In genomic region chr2:64696631-64697030, GRCh38 we compare ENCODE assay signal across 19 cellular contexts. TPM values are rescaled to one million over a fixed set of nuclear protein-coding genes. Genes with fewer than 3 reads are reported as not detected.
A peak's percentile ranks its signal among the peaks of the same experiment; 100 is the strongest.
DNase-seq lines count a peak whose midpoint lies in the region; ATAC-seq, FAIRE-seq and TF ChIP-seq lines count a peak whose summit lies in the region.
"Had no signal": no experiment of that assay in that cellular context is flagged by ENCODE, and none has a peak within 500 bp of the region (broad histone marks: within the 10 kb centered on the region; RNA-seq: fewer than 3 reads in every experiment).

No MANE protein-coding gene starts in this region.

- peak; percentile 99 for FAIRE-seq in G401.6 (lab: Jason Lieb, UNC)
- FAIRE-seq: A549 had no signal

- no peak overlapping the region for H3K4me3 ChIP-seq in osteoblast (ENCODE audit: insufficient read depth, low read length)
- H3K4me3 ChIP-seq: A549 had no signal

- no peak overlapping the region for H3K27ac ChIP-seq in osteoblast (ENCODE audit: low read depth, low read length)
- H3K27ac ChIP-seq: A549 had no signal

- peaks cover 3% of the 10 kb centered on the region for H3K9me3 ChIP-seq in osteoblast (ENCODE audit: low read depth, low read length)
- H3K9me3 ChIP-seq: A549 had no signal

- peak overlapping the region; percentile 17; the same call in 1 of the 2 replicates for H3K27ac Mint-ChIP-seq in HFFc6

- H3K9me3 Mint-ChIP-seq in HFFc6 = peaks cover 13% of the 10 kb centered on the region

- peaks cover 3% of the 10 kb centered on the region for H3K27me3 Mint-ChIP-seq in HFFc6 (ENCODE audit: insufficient read depth)

- TF ChIP-seq CTCF in HFFc6 (IDR thresholded peaks at IDR 0.05) (no peak), osteoblast (IDR thresholded peaks at IDR 0.05; ENCODE audit: extremely low read depth, low read depth, low read length) (no peak)

- H3K4me2 ChIP-seq in osteoblast (ENCODE audit: insufficient read depth, low read length) = peak overlapping the region; percentile 57
- H3K4me2 ChIP-seq: A549 had no signal

- H3K4me1 ChIP-seq in osteoblast (ENCODE audit: insufficient read depth, low read length) = peaks cover 52% of the 10 kb centered on the region

- DNase-seq in HFFc6 (no peak), cerebellar cortex (ENCODE audit: low spot score) (peak; percentile 50), osteoblast (ENCODE audit: insufficient read length, low spot score, missing footprints) (no peak), AG20443 (ENCODE audit: low spot score) (no peak), AML-193 (lab: John Stamatoyannopoulos, UW) (no peak), SKM-1 treated with dmso at 0.1 percent for 144 hours (lab: John Stamatoyannopoulos, UW; ENCODE audit: unreplicated experiment) (no peak)
- DNase-seq: COR-L47, DMS153, KBM-7, NCI-H1048, NCI-H1436 treated with DMSO at 0.1 percent for 48 hours, NCI-H2029 treated with DMSO at 0.1 percent for 48 hours, NCI-H2171 treated with DMSO at 0.1 percent for 48 hours, NCI-H748 treated with DMSO at 0.1 percent for 48 hours, RPMI8226, SIG-M5 had no signal

- no peaks in the 10 kb centered on the region for H3K27me3 ChIP-seq in osteoblast (ENCODE audit: insufficient read depth, low read length)

- peaks cover 22% of the 10 kb centered on the region for H3K36me3 Mint-ChIP-seq in HFFc6 (ENCODE audit: low read depth)

- no peaks in the 10 kb centered on the region for H4K20me1 ChIP-seq in osteoblast (ENCODE audit: insufficient read depth, low read length)

- peaks cover 76% of the 10 kb centered on the region for H3K4me1 Mint-ChIP-seq in HFFc6 (ENCODE audit: low read depth)

- H3K4me3 Mint-ChIP-seq in HFFc6 = no peak overlapping the region

- peaks cover 59% of the 10 kb centered on the region for H3K79me2 ChIP-seq in osteoblast (ENCODE audit: insufficient read depth, low read length)

- H2AFZ ChIP-seq in osteoblast (ENCODE audit: low read length) = no peak overlapping the region

- no peaks in the 10 kb centered on the region for H3K36me3 ChIP-seq in osteoblast (ENCODE audit: insufficient read depth, low read length)

- ATAC-seq in GM21576 (IDR thresholded peaks at IDR 0.05; ENCODE audit: unreplicated experiment) = no peak
- ATAC-seq: A549 had no signal

RNA-seq across cellular contexts. Expression of gene SERTAD2, which starts 42.9 kb away (rescaled TPM):
- total RNA-seq in HFFc6 (2021; fragmentation: NEBNext Ultra II Directional; extraction: Animal tissue kit (Norgen Biotek cat#: 25700)) = 10 to 100 TPM; 22.2 to 33.9 (median 29.1) TPM
- 24.6 and 26.5 TPM in 2 replicates for total RNA-seq in osteoblast
